In genomic region chr3:169362261-169362660, GRCh38 we compare ENCODE assay signal across 12 cellular contexts.
DNase-seq lines count a peak whose midpoint lies in the region; FAIRE-seq and TF ChIP-seq lines count a peak whose summit lies in the region.
"Had no signal": no experiment of that assay in that cellular context is flagged by ENCODE, and none has a peak within 500 bp of the region (broad histone marks: within the 10 kb centered on the region; RNA-seq: fewer than 3 reads in every experiment).

No MANE protein-coding gene starts in this region.

- H4K20me1 ChIP-seq in OCI-LY7 (ENCODE audit: insufficient read depth, low read length): no peaks in the 10 kb centered on the region

- peak overlapping the region in 3 of 5 donors; percentile 32 to 63 (median 45) for H3K27ac ChIP-seq in stomach
- no peak overlapping the region for H3K27ac ChIP-seq in OCI-LY7 (ENCODE audit: low read depth, low read length, poor library complexity, severe bottlenecking)
- H3K27ac ChIP-seq: 22Rv1, thoracic aorta had no signal

- 77 to 94% (median 92%) methylated on average over 2 of the region's 2 CpGs for WGBS in stomach, 5 donors

- no peaks in the 10 kb centered on the region for H3K79me2 ChIP-seq in OCI-LY7 (ENCODE audit: insufficient read depth, low read depth, low read length)

- H3K4me3 ChIP-seq in stomach (no peak overlapping the region), OCI-LY7 (ENCODE audit: low read depth, low read length, poor library complexity, severe bottlenecking) (no peak overlapping the region)
- H3K4me3 ChIP-seq: thoracic aorta had no signal

- H3K36me3 ChIP-seq in stomach (no peaks in the 10 kb centered on the region), OCI-LY7 (ENCODE audit: insufficient read depth, low read length) (no peaks in the 10 kb centered on the region)
- H3K36me3 ChIP-seq: thoracic aorta had no signal

- TF ChIP-seq POLR2A in stomach (IDR thresholded peaks at IDR 0.05): no peak

- POLR2A ChIA-PET in OCI-LY7 (lab: Charles Lee): no interaction called here

- H3K27me3 ChIP-seq in stomach: no peaks in the 10 kb centered on the region

- H2AFZ ChIP-seq in OCI-LY7 (ENCODE audit: low read length): no peak overlapping the region

- FAIRE-seq in frontal cortex (lab: Jason Lieb, UNC): no peak

- BruUV-seq in OCI-LY7 (replicated peaks; lab: Mats Ljungman, UMichigan): no TSS peak

- no peak for TF ChIP-seq CTCF in stomach (IDR thresholded peaks at IDR 0.05)
- TF ChIP-seq CTCF in OCI-LY7 (conservative IDR thresholded peaks at IDR 0.05; ENCODE audit: low read length): no peak

- H3K4me2 ChIP-seq in OCI-LY7 (ENCODE audit: low read length): no peak overlapping the region

- no peak for TF ChIP-seq EP300 in stomach (IDR thresholded peaks at IDR 0.05)

- intact Hi-C loops in stomach (cut with DNase I; ENCODE audit: low total_unique reads) (no loop called here), OCI-LY7 (cut with micrococcal nuclease; ENCODE audit: unreplicated experiment) (no loop called here)

- peak; percentile 48 for DNase-seq in NCI-H2107 treated with DMSO at 0.1 percent for 48 hours (lab: John Stamatoyannopoulos, UW; ENCODE audit: unreplicated experiment)
- no peak for DNase-seq in NCI-H2107 (lab: John Stamatoyannopoulos, UW)
- peak; percentile 85 for DNase-seq in RPMI8226
- peak; percentile 9 for DNase-seq in fibroblast of peridontal ligament (ENCODE audit: extremely low read depth)
- peak; percentile 66 for DNase-seq in stomach
- no peak for DNase-seq in NCI-H1048 (lab: John Stamatoyannopoulos, UW)
- no peak for DNase-seq in frontal cortex (ENCODE audit: low spot score in 2 of 2)
- no peak for DNase-seq in OCI-LY7 (ENCODE audit: low spot score)
- DNase-seq: activated naive CD4-positive, alpha-beta T cell treated with anti-CD3 and anti-CD28 coated beads for 36 hours; Karpas-422 had no signal

- H3K4me1 ChIP-seq in stomach (peaks cover 14 to 46% (median 28%) of the 10 kb centered on the region in 4 donors), OCI-LY7 (ENCODE audit: insufficient read depth, low read length, poor library complexity, severe bottlenecking) (no peaks in the 10 kb centered on the region)

- CTCF ChIA-PET in OCI-LY7 (lab: Charles Lee; ENCODE audit: unreplicated experiment): no interaction called here

- H3K9me2 ChIP-seq in OCI-LY7 (ENCODE audit: insufficient read depth, low read length): no peaks in the 10 kb centered on the region

- H3K9me3 ChIP-seq in stomach (no peaks in the 10 kb centered on the region), OCI-LY7 (ENCODE audit: low read length) (no peaks in the 10 kb centered on the region)
- H3K9me3 ChIP-seq: thoracic aorta had no signal

Comparison
In these comparisons a context has a peak if more than half of its experiments do, and no peak if none do; other contexts are left out.
1. DNase-seq: peak in NCI-H2107 treated with DMSO at 0.1 percent for 48 hours (single experiment), RPMI8226 (single experiment), fibroblast of peridontal ligament (single experiment) and stomach (single experiment); none in NCI-H2107 (single experiment), NCI-H1048 (single experiment), frontal cortex (0 of 2) and OCI-LY7 (single experiment).